Comparison of ENCODE assay signal across 12 cellular contexts in the genomic region with DNA sequence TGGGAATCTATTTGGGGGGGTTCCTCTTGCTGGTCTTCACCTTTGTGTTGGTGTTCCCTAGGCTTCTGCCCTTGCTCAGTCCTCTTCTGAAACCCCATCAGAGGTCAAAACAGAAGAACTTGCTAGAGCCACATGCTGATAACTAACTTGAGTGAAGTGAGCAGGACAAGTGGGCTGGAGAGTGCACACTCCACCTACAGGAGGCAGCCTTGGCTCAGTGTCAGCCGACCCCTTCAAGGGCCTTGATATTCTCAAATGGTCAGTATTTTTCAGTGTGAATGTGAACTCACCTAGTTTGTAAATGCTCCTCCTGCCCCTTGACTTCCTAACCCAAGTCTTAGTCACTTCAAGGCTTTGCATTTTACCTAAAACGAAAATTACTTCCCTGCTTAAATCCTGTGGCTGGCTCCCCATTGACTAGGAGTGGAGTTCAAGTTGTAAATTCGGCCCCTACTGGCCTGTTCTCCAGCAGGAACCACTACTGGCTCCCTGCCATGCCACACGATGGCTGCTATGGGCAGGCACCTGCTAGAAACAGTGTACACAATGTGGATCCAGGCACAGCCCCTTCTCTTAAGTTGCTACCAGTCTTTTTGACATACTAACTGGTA. TPM values are rescaled to one million over a fixed set of nuclear protein-coding genes. Genes with fewer than 3 reads are reported as not detected.
DNase-seq lines count a peak whose midpoint lies in the region; ATAC-seq, FAIRE-seq and TF ChIP-seq lines count a peak whose summit lies in the region.
"Had no signal": no experiment of that assay in that cellular context is flagged by ENCODE, and none has a peak within 500 bp of the region (broad histone marks: within the 10 kb centered on the region; RNA-seq: fewer than 3 reads in every experiment).

No MANE protein-coding gene starts in this region.

- no peak overlapping the region for H3K4me2 ChIP-seq in keratinocyte (ENCODE audit: control insufficient read depth, extremely low read depth, insufficient read depth, low read depth, low read length)

- ATAC-seq in GM19455 (IDR thresholded peaks at IDR 0.05; ENCODE audit: unreplicated experiment), result no peak

- CTCF ChIA-PET in GM10248 (lab: Yijun Ruan, JAX), result interaction anchor here (1.1 kb wide), 1 partner anchor 14 kb away, joined by 3 read pairs; no protein-coding TSS in a partner anchor
- CTCF ChIA-PET in HEK293T (lab: Yijun Ruan, JAX), result interaction anchor here (1.3 kb wide), 1 partner anchor 88 kb away, joined by 6 read pairs; no protein-coding TSS in a partner anchor

- POLR2A ChIA-PET in GM10248 (lab: Yijun Ruan, JAX) (no interaction called here), HEK293T (lab: Yijun Ruan, JAX) (no interaction called here)

- H3K9me1 ChIP-seq in keratinocyte (ENCODE audit: control insufficient read depth, extremely low read depth, insufficient read depth, low read length), result no peaks in the 10 kb centered on the region

- H3K9ac ChIP-seq in keratinocyte (ENCODE audit: control insufficient read depth, extremely low read depth, insufficient read depth, low read length), result no peak overlapping the region

- no peaks in the 10 kb centered on the region for H3K36me3 ChIP-seq in keratinocyte (ENCODE audit: control insufficient read depth in 2 of 2, extremely low read depth in 1 of 2, insufficient read depth in 2 of 2, low read length in 2 of 2)
- H3K36me3 ChIP-seq: cardiac muscle cell, suprapubic skin had no signal

- FAIRE-seq in keratinocyte (lab: Jason Lieb, UNC), result no peak

- H3K4me3 ChIP-seq in keratinocyte (ENCODE audit: control insufficient read depth in 2 of 3, extremely low read depth in 1 of 3, insufficient read depth in 2 of 3, low read depth in 1 of 3, low read length in 3 of 3), result no peak overlapping the region
- H3K4me3 ChIP-seq: cardiac muscle cell, suprapubic skin had no signal

- peaks cover 12% of the 10 kb centered on the region for H3K4me1 ChIP-seq in keratinocyte (ENCODE audit: control insufficient read depth, extremely low read depth, insufficient read depth, low read length)

- H4K20me1 ChIP-seq in keratinocyte (ENCODE audit: control insufficient read depth, extremely low read depth, insufficient read depth, low read length), result no peaks in the 10 kb centered on the region

- DNase-seq in GM10248 (ENCODE audit: extremely low spot score) (no peak), HEK293T (ENCODE audit: extremely low spot score) (peak; percentile 28), UCSD-AML1 (lab: John Stamatoyannopoulos, UW; ENCODE audit: unreplicated experiment) (peak; percentile 39), keratinocyte (ENCODE audit: low read depth, low spot score) (no peak), NCI-H1930 (lab: John Stamatoyannopoulos, UW) (no peak), NCI-H748 treated with DMSO at 0.1 percent for 48 hours (lab: John Stamatoyannopoulos, UW) (no peak)
- DNase-seq in central memory CD4-positive, alpha-beta T cell, result no peak
- DNase-seq: COR-L47, Karpas-422 had no signal

- H3K27ac ChIP-seq in keratinocyte (ENCODE audit: control insufficient read depth, insufficient read depth, low read length), result no peak overlapping the region
- H3K27ac ChIP-seq: cardiac muscle cell, suprapubic skin had no signal

- dilution Hi-C loops in keratinocyte (cut with MboI; ENCODE audit: extremely low pct_ligation_motif_present, low sequenced_read_pairs), result no loop called here

- TF ChIP-seq CTCF in GM10248 (IDR thresholded peaks at IDR 0.05; ENCODE audit: control extremely low read depth, extremely low read depth, low read depth, missing control alignments), result peak; percentile 40
- TF ChIP-seq CTCF in keratinocyte (optimal IDR thresholded peaks at IDR 0.05 in 1 of 3, IDR thresholded peaks at IDR 0.05 in 1 of 3, conservative IDR thresholded peaks at IDR 0.05 in 1 of 3; ENCODE audit: extremely low read depth in 1 of 3, insufficient read depth in 2 of 3, low read length in 3 of 3), result peak in 2 of 3 experiments; percentile 14 to 59

- peaks cover 8% of the 10 kb centered on the region for H3K79me2 ChIP-seq in keratinocyte (ENCODE audit: control insufficient read depth, insufficient read depth, low read length)

- no peak overlapping the region for H2AFZ ChIP-seq in keratinocyte (ENCODE audit: control insufficient read depth, low read length)

- H3K27me3 ChIP-seq in keratinocyte (ENCODE audit: control insufficient read depth, extremely low read depth, insufficient read depth, low read length), result no peaks in the 10 kb centered on the region
- H3K27me3 ChIP-seq: suprapubic skin had no signal

- no peaks in the 10 kb centered on the region for H3K9me3 ChIP-seq in keratinocyte (ENCODE audit: control insufficient read depth, low read depth, low read length)
- H3K9me3 ChIP-seq: suprapubic skin had no signal

TF ChIP-seq in HEK293T, 16 proteins besides CTCF, POLR2A, EP300 and RAD21:
- TF ChIP-seq FOXK2 (IDR thresholded peaks at IDR 0.05) (no peak), CTBP1 (IDR thresholded peaks at IDR 0.05; ENCODE audit: borderline replicate concordance) (no peak), ARNT (IDR thresholded peaks at IDR 0.05) (no peak), FOXM1 (IDR thresholded peaks at IDR 0.05; ENCODE audit: borderline replicate concordance) (no peak), NFRKB (IDR thresholded peaks at IDR 0.05) (no peak), BHLHE40 (IDR thresholded peaks at IDR 0.05; ENCODE audit: borderline replicate concordance) (no peak), L3MBTL2 (conservative IDR thresholded peaks at IDR 0.05) (no peak), HDGF (IDR thresholded peaks at IDR 0.05; ENCODE audit: borderline replicate concordance) (no peak), SP1 (IDR thresholded peaks at IDR 0.05) (no peak), SUZ12 (IDR thresholded peaks at IDR 0.05) (no peak)
- TF ChIP-seq, protein P1, sequence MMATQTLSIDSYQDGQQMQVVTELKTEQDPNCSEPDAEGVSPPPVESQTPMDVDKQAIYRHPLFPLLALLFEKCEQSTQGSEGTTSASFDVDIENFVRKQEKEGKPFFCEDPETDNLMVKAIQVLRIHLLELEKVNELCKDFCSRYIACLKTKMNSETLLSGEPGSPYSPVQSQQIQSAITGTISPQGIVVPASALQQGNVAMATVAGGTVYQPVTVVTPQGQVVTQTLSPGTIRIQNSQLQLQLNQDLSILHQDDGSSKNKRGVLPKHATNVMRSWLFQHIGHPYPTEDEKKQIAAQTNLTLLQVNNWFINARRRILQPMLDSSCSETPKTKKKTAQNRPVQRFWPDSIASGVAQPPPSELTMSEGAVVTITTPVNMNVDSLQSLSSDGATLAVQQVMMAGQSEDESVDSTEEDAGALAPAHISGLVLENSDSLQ (IDR thresholded peaks at IDR 0.05), result no peak

RNA-seq across cellular contexts. Expression of a gene that starts 3.6 kb away (rescaled TPM):
- 16.6 to 22.2 TPM (median 17.0 TPM) in 3 replicates for polyA plus RNA-seq in keratinocyte
- 6.1 TPM for polyA plus RNA-seq in keratinocyte (2011; ENCODE audit: low read depth)
- polyA plus RNA-seq in keratinocyte (2011; cell fraction: cytosol; rRNA removed), result 4.7 and 7.4 TPM in 2 replicates
- polyA plus RNA-seq in keratinocyte (2011; cell fraction: nucleus; rRNA removed), result 21.0 and 24.3 TPM in 2 replicates
- 8.6 and 16.3 TPM in 2 replicates for polyA plus RNA-seq in keratinocyte (2012; ENCODE audit: low replicate concordance)
- polyA minus RNA-seq in keratinocyte, result 36.0 to 56.9 TPM (median 40.3 TPM) in 3 replicates
- polyA minus RNA-seq in keratinocyte (2011; cell fraction: cytosol; rRNA and poly(A)+ RNA removed), result 18.8 TPM
- 51.1 and 73.7 TPM in 2 replicates for polyA minus RNA-seq in keratinocyte (2011; cell fraction: nucleus; rRNA and poly(A)+ RNA removed)

Comparison
In these comparisons a context has a peak if more than half of its experiments do, and no peak if none do; other contexts are left out.
1. DNase-seq: peak in HEK293T (single experiment) and UCSD-AML1 (single experiment); none in GM10248 (single experiment), keratinocyte (single experiment), NCI-H1930 (0 of 2), central memory CD4-positive, alpha-beta T cell (single experiment) and NCI-H748 treated with DMSO at 0.1 percent for 48 hours (single experiment).